25 cellular contexts compared by ENCODE assay signal in genomic region chr2:31004252-31004651, GRCh38.
A peak's percentile ranks its signal among the peaks of the same experiment; 100 is the strongest.
DNase-seq lines count a peak whose midpoint lies in the region; ATAC-seq, FAIRE-seq and TF ChIP-seq lines count a peak whose summit lies in the region.
"Had no signal": no experiment of that assay in that cellular context is flagged by ENCODE, and none has a peak within 500 bp of the region (broad histone marks: within the 10 kb centered on the region; RNA-seq: fewer than 3 reads in every experiment).

No MANE protein-coding gene starts in this region.

- POLR2A ChIA-PET in MCF 10A (lab: Yijun Ruan, JAX), result no interaction called here

- CTCF ChIA-PET in MCF 10A (lab: Yijun Ruan, JAX), result interaction anchor here (0.6 kb wide), 1 partner anchor 18 kb away, joined by 4 read pairs; no protein-coding TSS in a partner anchor

- no peaks in the 10 kb centered on the region for H3K9me3 ChIP-seq in breast epithelium
- H3K9me3 ChIP-seq: BLaER1 had no signal

- H3K36me3 ChIP-seq in breast epithelium (no peaks in the 10 kb centered on the region), bronchial epithelial cell (ENCODE audit: control insufficient read depth, insufficient read depth, low read length) (no peaks in the 10 kb centered on the region)

- no peak overlapping the region for H3K4me3 ChIP-seq in breast epithelium
- H3K4me3 ChIP-seq in bronchial epithelial cell (ENCODE audit: low read depth, low read length), result no peak overlapping the region
- H3K4me3 ChIP-seq: BLaER1 had no signal

- H3K4me1 ChIP-seq in breast epithelium, result no peaks in the 10 kb centered on the region

- H3K27me3 ChIP-seq in breast epithelium (no peaks in the 10 kb centered on the region), bronchial epithelial cell (ENCODE audit: control insufficient read depth, insufficient read depth, low read length) (no peaks in the 10 kb centered on the region)
- H3K27me3 ChIP-seq: BLaER1 had no signal

- H3K27ac Mint-ChIP-seq in MCF 10A (ENCODE audit: low read depth, unreplicated experiment), result no peak overlapping the region
- H3K27ac Mint-ChIP-seq: CD4-positive, alpha-beta T cell had no signal

- H3K27me3 Mint-ChIP-seq in MCF 10A (ENCODE audit: insufficient read depth, unreplicated experiment), result no peaks in the 10 kb centered on the region

- no TSS peak for BruUV-seq in MCF 10A (replicated peaks; lab: Mats Ljungman, UMichigan)

- H3K36me3 Mint-ChIP-seq in MCF 10A (ENCODE audit: insufficient read depth, unreplicated experiment), result peaks cover 6% of the 10 kb centered on the region

- no peaks in the 10 kb centered on the region for H3K9me3 Mint-ChIP-seq in MCF 10A (ENCODE audit: unreplicated experiment)
- H3K9me3 Mint-ChIP-seq: CD4-positive, alpha-beta T cell had no signal

- H3K27ac ChIP-seq in breast epithelium, result no peak overlapping the region
- H3K27ac ChIP-seq: 22Rv1, BLaER1, KMS-11 had no signal

- ATAC-seq in HG02938 (IDR thresholded peaks at IDR 0.05; ENCODE audit: unreplicated experiment) (no peak), GM21447 (IDR thresholded peaks at IDR 0.05; ENCODE audit: unreplicated experiment) (no peak)

- intact Hi-C loops in MCF 10A (cut with micrococcal nuclease), result no loop called here
- intact Hi-C loops in breast epithelium (cut with DNase I; ENCODE audit: low total_unique reads), result no loop called here

- DNase-seq in MCF 10A (ENCODE audit: unreplicated experiment) (peak; percentile 16), breast epithelium (ENCODE audit: low spot score in 2 of 2) (no peak), bronchial epithelial cell (ENCODE audit: low read depth) (peak; percentile 22), kidney glomerular epithelial cell (lab: John Stamatoyannopoulos, UW) (peak; percentile 0), renal cortical epithelial cell (ENCODE audit: low read depth) (peak; percentile 60), NCI-H510A (lab: John Stamatoyannopoulos, UW) (no peak)
- DNase-seq: ACHN; CD4-positive, alpha-beta T cell; DMS153; NCI-H1105; NCI-H146; NCI-H2081; NCI-H2171; NCI-H345; NCI-H524 treated with DMSO at 0.1 percent for 48 hours; Right ventricle myocardium superior had no signal

- TF ChIP-seq POLR2A in breast epithelium (IDR thresholded peaks at IDR 0.05), result no peak

- FAIRE-seq in bronchial epithelial cell (lab: Jason Lieb, UNC), result no peak
- FAIRE-seq: G401.6, GM19239, H54, HTR-8/SVneo had no signal

- TF ChIP-seq CTCF in MCF 10A (IDR thresholded peaks at IDR 0.05; ENCODE audit: unreplicated experiment) (no peak), breast epithelium (IDR thresholded peaks at IDR 0.05) (no peak), bronchial epithelial cell (IDR thresholded peaks at IDR 0.05; ENCODE audit: insufficient read depth, low read length, severe bottlenecking) (no peak)

- H3K4me3 Mint-ChIP-seq in MCF 10A (ENCODE audit: unreplicated experiment), result no peak overlapping the region
- H3K4me3 Mint-ChIP-seq: CD4-positive, alpha-beta T cell had no signal

- H3K4me1 Mint-ChIP-seq in MCF 10A (ENCODE audit: insufficient read depth, unreplicated experiment), result no peaks in the 10 kb centered on the region

Comparison
In these comparisons a context has a peak if more than half of its experiments do, and no peak if none do; other contexts are left out.
1. DNase-seq: peak in MCF 10A (single experiment), bronchial epithelial cell (single experiment), kidney glomerular epithelial cell (single experiment) and renal cortical epithelial cell (single experiment); none in breast epithelium (0 of 2) and NCI-H510A (single experiment).